In the genomic region with DNA sequence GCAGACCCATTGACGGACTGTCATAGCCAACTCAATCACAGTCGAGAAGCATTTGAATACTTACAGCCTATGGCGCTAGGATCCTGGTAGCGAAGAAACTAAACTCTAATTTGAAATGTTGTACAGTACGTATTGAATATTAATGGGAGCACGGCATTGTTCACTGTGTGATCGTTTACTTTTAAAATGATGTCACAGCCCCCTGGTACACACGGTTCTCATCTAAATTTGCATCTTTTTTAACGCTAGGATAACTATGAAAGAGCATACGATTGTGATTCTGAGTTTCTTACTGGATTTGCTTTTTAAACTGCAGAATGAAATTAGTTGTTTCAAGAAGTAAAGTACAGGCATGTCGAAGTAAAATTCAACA, we compare ENCODE assay signal across 8 cellular contexts. TPM values are rescaled to one million over a fixed set of nuclear protein-coding genes. Genes with fewer than 3 reads are reported as not detected.
A peak's percentile ranks its signal among the peaks of the same experiment; 100 is the strongest.
DNase-seq lines count a peak whose midpoint lies in the region; ATAC-seq and TF ChIP-seq lines count a peak whose summit lies in the region.

No MANE protein-coding gene starts in this region.

- no peaks in the 10 kb centered on the region for H3K9me3 Mint-ChIP-seq in MCF 10A (ENCODE audit: unreplicated experiment)

- ATAC-seq in GM18867 (IDR thresholded peaks at IDR 0.05; ENCODE audit: unreplicated experiment) (peak; percentile 29), HG03135 (IDR thresholded peaks at IDR 0.05; ENCODE audit: unreplicated experiment) (peak; percentile 8)

- H3K4me1 ChIP-seq in muscle layer of colon (ENCODE audit: insufficient read depth, low read length), result peaks cover 10% of the 10 kb centered on the region

- BruUV-seq in MCF 10A (replicated peaks; lab: Mats Ljungman, UMichigan), result TSS peak; percentile 70

- H3K9ac ChIP-seq in muscle layer of colon (ENCODE audit: low read length), result no peak overlapping the region

- intact Hi-C loops in MCF 10A (cut with micrococcal nuclease), result loop anchor here (1.0 to 10.0 kb wide), 3 partner anchors 36 to 135 kb away; a partner anchor contains a TSS

- no peaks in the 10 kb centered on the region for H3K27me3 Mint-ChIP-seq in MCF 10A (ENCODE audit: insufficient read depth, unreplicated experiment)

- peak overlapping the region; percentile 92 for H3K4me3 Mint-ChIP-seq in MCF 10A (ENCODE audit: unreplicated experiment)

- no peak for TF ChIP-seq CTCF in MCF 10A (IDR thresholded peaks at IDR 0.05; ENCODE audit: unreplicated experiment)

- peaks cover 7% of the 10 kb centered on the region for H3K4me1 Mint-ChIP-seq in MCF 10A (ENCODE audit: insufficient read depth, unreplicated experiment)

- peaks cover 6% of the 10 kb centered on the region for H3K36me3 Mint-ChIP-seq in MCF 10A (ENCODE audit: insufficient read depth, unreplicated experiment)

- peak overlapping the region; percentile 93 for H3K27ac Mint-ChIP-seq in MCF 10A (ENCODE audit: low read depth, unreplicated experiment)

- H3K4me3 ChIP-seq in muscle layer of colon (ENCODE audit: low read depth in 1 of 2, low read length in 2 of 2), result peak overlapping the region; percentile 69 to 73

- H3K27me3 ChIP-seq in muscle layer of colon (ENCODE audit: control insufficient read depth in 1 of 2, insufficient read depth in 2 of 2, low read length in 2 of 2), result no peaks in the 10 kb centered on the region

- no peak for DNase-seq in MCF 10A (ENCODE audit: unreplicated experiment)
- DNase-seq in SK-N-DZ (ENCODE audit: low spot score), result no peak
- DNase-seq in NCI-H1105 (lab: John Stamatoyannopoulos, UW), result no peak
- no peak for DNase-seq in activated CD8-positive, alpha-beta memory T cell treated with anti-CD3 and anti-CD28 coated beads, Interleukin-2, amount 50 U/mL, for 4 hours
- no peak for DNase-seq in stimulated activated CD8-positive, alpha-beta memory T cell treated with anti-CD3 and anti-CD28 coated beads, Interleukin-4, amount 100 ng/mL, for 48 hours

- no peaks in the 10 kb centered on the region for H3K9me3 ChIP-seq in muscle layer of colon (ENCODE audit: low read length)

- CTCF ChIA-PET in MCF 10A (lab: Yijun Ruan, JAX), result interaction anchor here (0.5 to 0.6 kb wide), 2 partner anchors 184 to 369 kb away, joined by 3 to 4 read pairs; no protein-coding TSS in a partner anchor

- H3K27ac ChIP-seq in muscle layer of colon (ENCODE audit: low read depth, low read length), result no peak overlapping the region

- no peaks in the 10 kb centered on the region for H3K36me3 ChIP-seq in muscle layer of colon (ENCODE audit: insufficient read depth, low read length)

- POLR2A ChIA-PET in MCF 10A (lab: Yijun Ruan, JAX), result interaction anchor here (1.2 to 2.6 kb wide), 2 partner anchors 19 to 75 kb away, joined by 3 to 40 read pairs; a partner anchor contains a TSS

RNA-seq across cellular contexts. Expression of a gene that starts 0.9 kb away (rescaled TPM):
- total RNA-seq in MCF 10A (2022), result 5.8 and 6.1 TPM in 2 replicates
- 6.1 and 6.3 TPM in 2 replicates for polyA plus RNA-seq in SK-N-DZ (2014; cell fraction: cytosol; rRNA removed)
- polyA plus RNA-seq in SK-N-DZ (2014; cell fraction: nucleus; rRNA removed), result 16.5 and 32.3 TPM in 2 replicates
